ENCODE assay signal across 21 cellular contexts in genomic region chr7:27579565-27579964, GRCh38.
"Had no signal": no experiment of that assay in that cellular context is flagged by ENCODE, and none has a peak within 500 bp of the region (broad histone marks: within the 10 kb centered on the region; RNA-seq: fewer than 3 reads in every experiment).

No MANE protein-coding gene starts in this region.

- H3K4me1 Mint-ChIP-seq: activated naive CD4-positive, alpha-beta T cell treated with anti-CD3 and anti-CD28 coated beads, Interleukin-2, amount 10 ng/mL, durations not matched to agents 7 days and 5 days; memory B cell had no signal

- DNase-seq: activated CD4-positive, alpha-beta memory T cell treated with anti-CD3 and anti-CD28 coated beads for 36 hours; activated CD4-positive, alpha-beta T cell treated with anti-CD3 and anti-CD28 coated beads for 48 hours; activated CD4-positive, CD25-positive, alpha-beta regulatory T cell; activated effector memory CD4-positive, alpha-beta T cell treated with anti-CD3 and anti-CD28 coated beads, Interleukin-2, amount 50 U/mL, for 16 hours; activated naive CD4-positive, alpha-beta T cell treated with anti-CD3 and anti-CD28 coated beads, Interleukin-2, amount 10 ng/mL, durations not matched to agents 7 days and 5 days; activated T-cell treated with anti-CD3 and anti-CD28 coated beads for 4 hours; amygdala; foreskin melanocyte; kidney glomerular epithelial cell; stimulated activated CD4-positive, alpha-beta T cell treated with anti-CD3 and anti-CD28 coated beads, Interleukin-15, amount 100 ng/mL, for 24 hours; stimulated activated CD4-positive, alpha-beta T cell treated with anti-CD3 and anti-CD28 coated beads, Interleukin-2, amount 100 ng/mL, for 48 hours; stimulated activated CD8-positive, alpha-beta memory T cell treated with anti-CD3 and anti-CD28 coated beads, Interleukin-4, amount 100 ng/mL, for 48 hours; stimulated activated naive B cell treated with anti-CD40 and anti-IgM and Interleukin-4, amounts not matched to agents 10 μg/mL and 1 μg/mL and 100 μg/mL, for 72 hours; T-helper 17 cell; transverse colon; uterus had no signal

- H3K36me3 Mint-ChIP-seq: activated CD4-positive, alpha-beta memory T cell treated with anti-CD3 and anti-CD28 coated beads for 36 hours; activated naive CD4-positive, alpha-beta T cell treated with anti-CD3 and anti-CD28 coated beads, Interleukin-2, amount 10 ng/mL, durations not matched to agents 7 days and 5 days had no signal

- H3K27ac Mint-ChIP-seq: activated CD4-positive, alpha-beta memory T cell treated with anti-CD3 and anti-CD28 coated beads for 36 hours; activated naive CD4-positive, alpha-beta T cell treated with anti-CD3 and anti-CD28 coated beads, Interleukin-2, amount 10 ng/mL, durations not matched to agents 7 days and 5 days; brain; memory B cell; stimulated activated naive B cell treated with anti-CD40 and anti-IgM and Interleukin-4, amounts not matched to agents 10 μg/mL and 1 μg/mL and 100 μg/mL, for 72 hours; T-helper 17 cell had no signal

- H3K4me3 ChIP-seq: smooth muscle cell, transverse colon, uterus had no signal

- ATAC-seq: sciatic nerve; stimulated activated naive B cell treated with anti-CD40 and anti-IgM and Interleukin-4, amounts not matched to agents 10 μg/mL and 1 μg/mL and 100 μg/mL, for 72 hours; T-helper 17 cell had no signal

- H3K4me3 Mint-ChIP-seq: activated CD4-positive, alpha-beta memory T cell treated with anti-CD3 and anti-CD28 coated beads for 36 hours; activated naive CD4-positive, alpha-beta T cell treated with anti-CD3 and anti-CD28 coated beads, Interleukin-2, amount 10 ng/mL, durations not matched to agents 7 days and 5 days; brain; memory B cell; nephron; stimulated activated naive B cell treated with anti-CD40 and anti-IgM and Interleukin-4, amounts not matched to agents 10 μg/mL and 1 μg/mL and 100 μg/mL, for 72 hours; T-helper 17 cell had no signal

- H3K9me3 Mint-ChIP-seq: activated CD4-positive, alpha-beta memory T cell treated with anti-CD3 and anti-CD28 coated beads for 36 hours; activated naive CD4-positive, alpha-beta T cell treated with anti-CD3 and anti-CD28 coated beads, Interleukin-2, amount 10 ng/mL, durations not matched to agents 7 days and 5 days; brain; memory B cell; nephron; stimulated activated naive B cell treated with anti-CD40 and anti-IgM and Interleukin-4, amounts not matched to agents 10 μg/mL and 1 μg/mL and 100 μg/mL, for 72 hours had no signal

- H3K27me3 Mint-ChIP-seq: activated CD4-positive, alpha-beta memory T cell treated with anti-CD3 and anti-CD28 coated beads for 36 hours; activated naive CD4-positive, alpha-beta T cell treated with anti-CD3 and anti-CD28 coated beads, Interleukin-2, amount 10 ng/mL, durations not matched to agents 7 days and 5 days; memory B cell; stimulated activated naive B cell treated with anti-CD40 and anti-IgM and Interleukin-4, amounts not matched to agents 10 μg/mL and 1 μg/mL and 100 μg/mL, for 72 hours; T-helper 17 cell had no signal
